Comparison of ENCODE assay signal across 11 cellular contexts in the genomic region with DNA sequence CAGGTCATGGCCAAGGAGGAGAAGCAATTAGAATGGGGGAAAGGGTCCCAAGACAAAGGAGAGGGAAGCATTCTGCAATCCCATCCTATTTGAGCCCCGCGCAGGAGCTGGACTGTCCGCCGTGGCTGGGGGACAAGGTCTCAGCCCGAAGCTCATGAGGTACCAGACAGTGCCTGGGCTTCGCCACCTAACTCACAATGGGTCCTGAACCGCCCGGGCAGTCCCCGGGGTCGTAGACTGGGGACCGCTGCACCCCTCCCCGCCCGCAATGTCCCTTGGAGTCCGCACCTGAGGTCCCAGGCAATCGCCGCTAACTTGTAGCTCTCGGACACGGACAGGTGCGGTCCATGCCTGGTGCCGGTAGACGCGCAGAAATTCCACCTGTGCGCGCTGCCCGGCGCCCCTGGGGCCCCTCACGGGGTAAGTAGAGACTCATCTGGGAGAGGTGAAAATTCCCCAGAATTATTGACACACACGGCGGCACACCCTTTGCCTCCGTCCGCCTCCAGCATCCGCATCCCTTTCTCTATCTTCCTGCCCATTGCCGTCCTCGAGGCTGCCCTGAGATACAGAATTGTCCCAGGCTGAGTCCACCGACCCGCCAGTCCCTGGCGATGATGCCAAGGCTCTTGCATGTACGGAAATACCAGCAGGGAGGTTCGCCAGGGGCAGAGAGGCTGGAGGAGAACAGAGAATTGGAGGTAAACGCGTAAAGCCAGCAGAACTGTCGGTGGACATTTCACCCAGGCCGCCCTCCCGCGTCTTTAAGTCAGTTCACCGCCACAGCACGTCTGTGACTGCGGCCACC. TPM values are rescaled to one million over a fixed set of nuclear protein-coding genes. Genes with fewer than 3 reads are reported as not detected.
DNase-seq lines count a peak whose midpoint lies in the region; ATAC-seq and TF ChIP-seq lines count a peak whose summit lies in the region.
"Had no signal": no experiment of that assay in that cellular context is flagged by ENCODE, and none has a peak within 500 bp of the region (broad histone marks: within the 10 kb centered on the region; RNA-seq: fewer than 3 reads in every experiment).

No MANE protein-coding gene starts in this region.

- no peak overlapping the region for H3K14ac ChIP-seq in neuronal stem cell (ENCODE audit: low read length)

- no peak overlapping the region for H3K9ac ChIP-seq in neuronal stem cell (ENCODE audit: low read depth, low read length, poor library complexity)

- no peaks in the 10 kb centered on the region for H3K36me3 ChIP-seq in RWPE2 (ENCODE audit: low read depth)
- H3K36me3 ChIP-seq in neuronal stem cell (replicated peaks in 1 of 2; ENCODE audit: control insufficient read depth in 2 of 2, insufficient read depth in 2 of 2, low read length in 2 of 2), result no peaks in the 10 kb centered on the region

- peak; percentile 15; the same call in 1 of the 3 replicates for ATAC-seq in RWPE2 (ENCODE audit: low read depth)
- ATAC-seq in activated CD8-positive, alpha-beta memory T cell treated with anti-CD3 and anti-CD28 coated beads, Interleukin-2, amount 10 ng/mL, durations not matched to agents 7 days and 5 days, result no peak
- ATAC-seq in stimulated activated naive CD8-positive, alpha-beta T cell treated with anti-CD3 and anti-CD28 coated beads, Interleukin-15, amount 100 ng/mL, for 72 hours, result no peak
- ATAC-seq in GM18861 (IDR thresholded peaks at IDR 0.05; ENCODE audit: unreplicated experiment), result no peak

- H3K27ac Mint-ChIP-seq in glutamatergic neuron (ENCODE audit: unreplicated experiment), result no peak overlapping the region
- no peak overlapping the region for H3K27ac Mint-ChIP-seq in activated CD8-positive, alpha-beta memory T cell treated with anti-CD3 and anti-CD28 coated beads, Interleukin-2, amount 10 ng/mL, durations not matched to agents 7 days and 5 days
- no peak overlapping the region for H3K27ac Mint-ChIP-seq in stimulated activated naive CD8-positive, alpha-beta T cell treated with anti-CD3 and anti-CD28 coated beads, Interleukin-15, amount 100 ng/mL, for 72 hours
- H3K27ac Mint-ChIP-seq: activated CD4-positive, alpha-beta T cell treated with anti-CD3 and anti-CD28 coated beads, Interleukin-2, amount 10 ng/mL, durations not matched to agents 7 days and 5 days; natural killer cell treated with Interleukin-12 subunit alpha and Interleukin-12 subunit beta and Interleukin-15 and Interleukin-18, amount 100 ng/mL, for 72 hours had no signal

- H3K4me2 ChIP-seq in neuronal stem cell (ENCODE audit: insufficient read depth, low read length, poor library complexity, severe bottlenecking), result peak overlapping the region; percentile 87

- no peak overlapping the region for H2BK5ac ChIP-seq in neuronal stem cell (ENCODE audit: low read length)

- H3K27me3 ChIP-seq in RWPE2 (ENCODE audit: insufficient read depth, poor library complexity, severe bottlenecking) (peaks cover 67% of the 10 kb centered on the region), neuronal stem cell (ENCODE audit: control insufficient read depth in 3 of 3, insufficient read depth in 3 of 3, low read depth in 1 of 3, low read length in 3 of 3) (peaks cover 21 to 78% (median 46%) of the 10 kb centered on the region in 3 experiments)

- no peak overlapping the region for H3K4ac ChIP-seq in neuronal stem cell (ENCODE audit: low read length)

- DNase-seq in D341Med (ENCODE audit: low spot score) (peak; percentile 33), RWPE2 (ENCODE audit: low spot score) (no peak), glutamatergic neuron (peak; percentile 21), neuronal stem cell (ENCODE audit: low spot score) (peak; percentile 11), H4 (ENCODE audit: low spot score) (no peak)
- DNase-seq in activated CD8-positive, alpha-beta memory T cell treated with anti-CD3 and anti-CD28 coated beads, Interleukin-2, amount 10 ng/mL, durations not matched to agents 7 days and 5 days, result no peak
- DNase-seq in stimulated activated naive CD8-positive, alpha-beta T cell treated with anti-CD3 and anti-CD28 coated beads, Interleukin-15, amount 100 ng/mL, for 72 hours, result no peak
- DNase-seq: activated CD4-positive, alpha-beta T cell treated with anti-CD3 and anti-CD28 coated beads, Interleukin-2, amount 10 ng/mL, durations not matched to agents 7 days and 5 days had no signal

- H3K9me3 Mint-ChIP-seq in glutamatergic neuron (ENCODE audit: unreplicated experiment), result peaks cover 4% of the 10 kb centered on the region
- no peaks in the 10 kb centered on the region for H3K9me3 Mint-ChIP-seq in activated CD8-positive, alpha-beta memory T cell treated with anti-CD3 and anti-CD28 coated beads, Interleukin-2, amount 10 ng/mL, durations not matched to agents 7 days and 5 days (ENCODE audit: low read depth)
- H3K9me3 Mint-ChIP-seq in stimulated activated naive CD8-positive, alpha-beta T cell treated with anti-CD3 and anti-CD28 coated beads, Interleukin-15, amount 100 ng/mL, for 72 hours, result no peaks in the 10 kb centered on the region
- H3K9me3 Mint-ChIP-seq: activated CD4-positive, alpha-beta T cell treated with anti-CD3 and anti-CD28 coated beads, Interleukin-2, amount 10 ng/mL, durations not matched to agents 7 days and 5 days; central memory CD8-positive, alpha-beta T cell; natural killer cell treated with Interleukin-12 subunit alpha and Interleukin-12 subunit beta and Interleukin-15 and Interleukin-18, amount 100 ng/mL, for 72 hours had no signal

- peak overlapping the region; percentile 82 for H2AFZ ChIP-seq in neuronal stem cell (ENCODE audit: low read length)

- peaks cover 13% of the 10 kb centered on the region for H3K27me3 Mint-ChIP-seq in glutamatergic neuron (ENCODE audit: unreplicated experiment)
- H3K27me3 Mint-ChIP-seq in activated CD8-positive, alpha-beta memory T cell treated with anti-CD3 and anti-CD28 coated beads, Interleukin-2, amount 10 ng/mL, durations not matched to agents 7 days and 5 days, result peaks cover 42% of the 10 kb centered on the region
- peaks cover 48% of the 10 kb centered on the region for H3K27me3 Mint-ChIP-seq in stimulated activated naive CD8-positive, alpha-beta T cell treated with anti-CD3 and anti-CD28 coated beads, Interleukin-15, amount 100 ng/mL, for 72 hours

- H3K9me3 ChIP-seq in RWPE2 (ENCODE audit: severe bottlenecking), result no peaks in the 10 kb centered on the region
- no peaks in the 10 kb centered on the region for H3K9me3 ChIP-seq in neuronal stem cell (replicated peaks in 1 of 2; ENCODE audit: control insufficient read depth in 2 of 2, insufficient read depth in 1 of 2, low read depth in 1 of 2, low read length in 2 of 2)

- H3K18ac ChIP-seq in neuronal stem cell (ENCODE audit: low read length), result no peak overlapping the region

- H3K4me1 ChIP-seq in RWPE2 (ENCODE audit: insufficient read depth, poor library complexity, severe bottlenecking), result no peaks in the 10 kb centered on the region
- H3K4me1 ChIP-seq in neuronal stem cell (ENCODE audit: control insufficient read depth in 2 of 2, insufficient read depth in 1 of 2, low read depth in 1 of 2, low read length in 2 of 2), result peaks cover 11 to 13% of the 10 kb centered on the region in 2 donors

- no peak overlapping the region for H2BK120ac ChIP-seq in neuronal stem cell (ENCODE audit: low read depth, low read length)

- H3K36me3 Mint-ChIP-seq in glutamatergic neuron (ENCODE audit: unreplicated experiment), result no peaks in the 10 kb centered on the region
- peaks cover 2% of the 10 kb centered on the region for H3K36me3 Mint-ChIP-seq in activated CD8-positive, alpha-beta memory T cell treated with anti-CD3 and anti-CD28 coated beads, Interleukin-2, amount 10 ng/mL, durations not matched to agents 7 days and 5 days
- H3K36me3 Mint-ChIP-seq: natural killer cell treated with Interleukin-12 subunit alpha and Interleukin-12 subunit beta and Interleukin-15 and Interleukin-18, amount 100 ng/mL, for 72 hours had no signal

- no peaks in the 10 kb centered on the region for H3K79me1 ChIP-seq in neuronal stem cell (ENCODE audit: low read depth, low read length)

- H3K4me3 ChIP-seq in RWPE2 (ENCODE audit: severe bottlenecking) (no peak overlapping the region), neuronal stem cell (ENCODE audit: low read length in 2 of 2) (peak overlapping the region in 1 of 2 donors; percentile 74)

- TF ChIP-seq CTCF in RWPE2 (IDR thresholded peaks at IDR 0.05; ENCODE audit: poor library complexity, severe bottlenecking) (no peak), glutamatergic neuron (IDR thresholded peaks at IDR 0.05; ENCODE audit: partially characterized antibody, unreplicated experiment) (no peak)

- H2BK15ac ChIP-seq in neuronal stem cell (ENCODE audit: low read length), result no peak overlapping the region

- no peak overlapping the region for H4K8ac ChIP-seq in neuronal stem cell (ENCODE audit: low read depth, low read length)

- no CpG with 5 or more reads among the region's 48 CpGs for WGBS in neuronal stem cell (ENCODE audit: extremely low coverage in 2 of 2, insufficient read length in 2 of 2, insufficient replicate concordance in 1 of 2), 2 donors

- H3K4me3 Mint-ChIP-seq in glutamatergic neuron (ENCODE audit: unreplicated experiment), result peak overlapping the region; percentile 87
- H3K4me3 Mint-ChIP-seq in activated CD8-positive, alpha-beta memory T cell treated with anti-CD3 and anti-CD28 coated beads, Interleukin-2, amount 10 ng/mL, durations not matched to agents 7 days and 5 days, result no peak overlapping the region
- H3K4me3 Mint-ChIP-seq in stimulated activated naive CD8-positive, alpha-beta T cell treated with anti-CD3 and anti-CD28 coated beads, Interleukin-15, amount 100 ng/mL, for 72 hours, result no peak overlapping the region
- H3K4me3 Mint-ChIP-seq: activated CD4-positive, alpha-beta T cell treated with anti-CD3 and anti-CD28 coated beads, Interleukin-2, amount 10 ng/mL, durations not matched to agents 7 days and 5 days; central memory CD8-positive, alpha-beta T cell; natural killer cell treated with Interleukin-12 subunit alpha and Interleukin-12 subunit beta and Interleukin-15 and Interleukin-18, amount 100 ng/mL, for 72 hours had no signal

- H3K23ac ChIP-seq in neuronal stem cell (ENCODE audit: low read depth, low read length, poor library complexity), result peak overlapping the region; percentile 21

- CTCF ChIA-PET in activated CD8-positive, alpha-beta memory T cell treated with anti-CD3 and anti-CD28 coated beads, Interleukin-2, amount 10 ng/mL, durations not matched to agents 7 days and 5 days (lab: Charles Lee), result no interaction called here

- peaks cover 11% of the 10 kb centered on the region for H3K4me1 Mint-ChIP-seq in glutamatergic neuron (ENCODE audit: low read depth, unreplicated experiment)
- no peaks in the 10 kb centered on the region for H3K4me1 Mint-ChIP-seq in activated CD8-positive, alpha-beta memory T cell treated with anti-CD3 and anti-CD28 coated beads, Interleukin-2, amount 10 ng/mL, durations not matched to agents 7 days and 5 days
- no peaks in the 10 kb centered on the region for H3K4me1 Mint-ChIP-seq in stimulated activated naive CD8-positive, alpha-beta T cell treated with anti-CD3 and anti-CD28 coated beads, Interleukin-15, amount 100 ng/mL, for 72 hours
- H3K4me1 Mint-ChIP-seq: activated CD4-positive, alpha-beta T cell treated with anti-CD3 and anti-CD28 coated beads, Interleukin-2, amount 10 ng/mL, durations not matched to agents 7 days and 5 days; central memory CD8-positive, alpha-beta T cell had no signal

- H2AK5ac ChIP-seq in neuronal stem cell (ENCODE audit: low read depth, low read length), result no peak overlapping the region

- no peak overlapping the region for H4K91ac ChIP-seq in neuronal stem cell (ENCODE audit: low read depth, low read length, poor library complexity)

- H2BK12ac ChIP-seq in neuronal stem cell (ENCODE audit: low read length), result no peak overlapping the region

- H3K27ac ChIP-seq in RWPE2 (ENCODE audit: poor library complexity, severe bottlenecking) (no peak overlapping the region), neuronal stem cell (replicated peaks; ENCODE audit: low read length) (no peak overlapping the region)

RNA-seq across cellular contexts. Expression of a gene that starts 1.7 kb away (rescaled TPM):
- not detected for total RNA-seq in glutamatergic neuron (ENCODE audit: unreplicated experiment)
- polyA plus RNA-seq in neuronal stem cell (2013, experiment 1 of 2), result not detected
- polyA plus RNA-seq in neuronal stem cell (2013, experiment 2 of 2), result not detected
- 0.04 and 0.58 TPM in 2 replicates for total RNA-seq in H4 (2014; rRNA removed; shearing (Covaris generic))
- total RNA-seq in activated CD8-positive, alpha-beta memory T cell treated with anti-CD3 and anti-CD28 coated beads, Interleukin-2, amount 10 ng/mL, durations not matched to agents 7 days and 5 days, result not detected
- total RNA-seq: activated CD4-positive, alpha-beta T cell treated with anti-CD3 and anti-CD28 coated beads, Interleukin-2, amount 10 ng/mL, durations not matched to agents 7 days and 5 days; natural killer cell treated with Interleukin-12 subunit alpha and Interleukin-12 subunit beta and Interleukin-15 and Interleukin-18, amount 100 ng/mL, for 72 hours had no signal

Comparison
In these comparisons a context has a peak if more than half of its experiments do, and no peak if none do; other contexts are left out.
1. DNase-seq: peak in D341Med (single experiment), glutamatergic neuron (single experiment) and neuronal stem cell (single experiment); none in RWPE2 (single experiment), H4 (single experiment), activated CD8-positive, alpha-beta memory T cell treated with anti-CD3 and anti-CD28 coated beads, Interleukin-2, amount 10 ng/mL, durations not matched to agents 7 days and 5 days (single experiment) and stimulated activated naive CD8-positive, alpha-beta T cell treated with anti-CD3 and anti-CD28 coated beads, Interleukin-15, amount 100 ng/mL, for 72 hours (0 of 2).